Comparison of ENCODE assay signal across 9 cellular contexts in genomic region chrX:45788941-45789348, GRCh38.
DNase-seq lines count a peak whose midpoint lies in the region; ATAC-seq and TF ChIP-seq lines count a peak whose summit lies in the region.
"Had no signal": no experiment of that assay in that cellular context is flagged by ENCODE, and none has a peak within 500 bp of the region (broad histone marks: within the 10 kb centered on the region; RNA-seq: fewer than 3 reads in every experiment).

No MANE protein-coding gene starts in this region.

- H2AFZ ChIP-seq in fibroblast of lung (ENCODE audit: low read length): no peak overlapping the region

- H3K9me3 ChIP-seq in SJSA1 (replicated peaks) (no peaks in the 10 kb centered on the region), fibroblast of lung (ENCODE audit: control insufficient read depth, insufficient read depth, low read depth, low read length) (no peaks in the 10 kb centered on the region)

- H3K4me1 Mint-ChIP-seq in nephron progenitor cell: peaks cover 17% of the 10 kb centered on the region

- no peaks in the 10 kb centered on the region; the same call in 1 of the 2 replicates for H3K4me1 ChIP-seq in SJSA1 (replicated peaks)
- H3K4me1 ChIP-seq in fibroblast of lung (ENCODE audit: control insufficient read depth, extremely low read depth, insufficient read depth, low read length): peaks cover 7% of the 10 kb centered on the region

- H3K27me3 Mint-ChIP-seq in nephron progenitor cell (ENCODE audit: low read depth, poor library complexity): no peaks in the 10 kb centered on the region
- H3K27me3 Mint-ChIP-seq: activated naive CD4-positive, alpha-beta T cell treated with anti-CD3 and anti-CD28 coated beads, Interleukin-2, amount 10 ng/mL, durations not matched to agents 7 days and 5 days had no signal

- no peak for ATAC-seq in GM21360 (IDR thresholded peaks at IDR 0.05; ENCODE audit: unreplicated experiment)

- no peak overlapping the region for H3K9ac ChIP-seq in fibroblast of lung (ENCODE audit: insufficient read depth, low read length)

- H3K4me2 ChIP-seq in fibroblast of lung (ENCODE audit: extremely low read depth, insufficient read depth, low read length): peak overlapping the region; percentile 8

- H3K27me3 ChIP-seq in SJSA1 (replicated peaks): no peaks in the 10 kb centered on the region
- no peaks in the 10 kb centered on the region for H3K27me3 ChIP-seq in fibroblast of lung (ENCODE audit: control insufficient read depth, insufficient read depth, low read length)

- H3K27ac ChIP-seq in SJSA1 (peak overlapping the region; percentile 25; the same call in 1 of the 2 replicates), fibroblast of lung (ENCODE audit: insufficient read depth, low read length) (peak overlapping the region; percentile 34)

- H3K4me3 ChIP-seq in SJSA1 (no peak overlapping the region), fibroblast of lung (replicated peaks in 1 of 4; ENCODE audit: control extremely low read depth in 1 of 4, insufficient read depth in 1 of 4, low read depth in 3 of 4, low read length in 4 of 4) (no peak overlapping the region)

- H3K36me3 Mint-ChIP-seq in nephron progenitor cell (ENCODE audit: low read depth): peaks cover 53% of the 10 kb centered on the region

- peak overlapping the region; percentile 12 for H3K27ac Mint-ChIP-seq in nephron progenitor cell
- H3K27ac Mint-ChIP-seq: activated naive CD4-positive, alpha-beta T cell treated with anti-CD3 and anti-CD28 coated beads, Interleukin-2, amount 10 ng/mL, durations not matched to agents 7 days and 5 days had no signal

- TF ChIP-seq CTCF in fibroblast of lung (conservative IDR thresholded peaks at IDR 0.05 in 1 of 2, IDR thresholded peaks at IDR 0.05 in 1 of 2; ENCODE audit: low read depth in 1 of 2, low read length in 2 of 2) (no peak), nephron progenitor cell (IDR thresholded peaks at IDR 0.05) (no peak)

- H3K4me3 Mint-ChIP-seq in nephron progenitor cell: no peak overlapping the region
- H3K4me3 Mint-ChIP-seq: activated naive CD4-positive, alpha-beta T cell treated with anti-CD3 and anti-CD28 coated beads, Interleukin-2, amount 10 ng/mL, durations not matched to agents 7 days and 5 days had no signal

- H4K20me1 ChIP-seq in fibroblast of lung (ENCODE audit: control insufficient read depth, extremely low read depth, insufficient read depth, low read length): no peaks in the 10 kb centered on the region

- H3K79me2 ChIP-seq in fibroblast of lung (ENCODE audit: control insufficient read depth, insufficient read depth, low read length): peaks cover 74% of the 10 kb centered on the region

- H3K9me3 Mint-ChIP-seq in nephron progenitor cell: peaks cover 71% of the 10 kb centered on the region
- H3K9me3 Mint-ChIP-seq: activated naive CD4-positive, alpha-beta T cell treated with anti-CD3 and anti-CD28 coated beads, Interleukin-2, amount 10 ng/mL, durations not matched to agents 7 days and 5 days had no signal

- H3K36me3 ChIP-seq in SJSA1 (no peaks in the 10 kb centered on the region), fibroblast of lung (ENCODE audit: control insufficient read depth, insufficient read depth, low read length) (no peaks in the 10 kb centered on the region)

- DNase-seq in Daoy (ENCODE audit: low read depth) (peak; percentile 60), SJSA1 (ENCODE audit: low read depth in 1 of 2, low spot score in 2 of 2) (peak in 1 of 2 experiments; percentile 41), fibroblast of lung (ENCODE audit: low read depth in 2 of 2) (peak in 1 of 2 donors; percentile 77), nephron progenitor cell (no peak), NCI-H1048 (lab: John Stamatoyannopoulos, UW) (no peak), ecto neural progenitor cell (ENCODE audit: low spot score) (no peak), NCI-H1436 treated with DMSO at 0.1 percent for 48 hours (lab: John Stamatoyannopoulos, UW) (no peak)
- DNase-seq: activated naive CD4-positive, alpha-beta T cell treated with anti-CD3 and anti-CD28 coated beads, Interleukin-2, amount 10 ng/mL, durations not matched to agents 7 days and 5 days had no signal
